24 cellular contexts compared by ENCODE assay signal in genomic region chr20:34439168-34439567, GRCh38.
DNase-seq lines count a peak whose midpoint lies in the region; ATAC-seq and TF ChIP-seq lines count a peak whose summit lies in the region.
"Had no signal": no experiment of that assay in that cellular context is flagged by ENCODE, and none has a peak within 500 bp of the region (broad histone marks: within the 10 kb centered on the region; RNA-seq: fewer than 3 reads in every experiment).

No MANE protein-coding gene starts in this region.

- ATAC-seq in activated T-cell treated with anti-CD3 and anti-CD28 coated beads, Interleukin-2, amount 50 U/mL, for 72 hours (replicated peaks in 1 of 2), result no peak
- ATAC-seq in natural killer cell, result no peak
- no peak for ATAC-seq in natural killer cell treated with Interleukin-12 subunit alpha and Interleukin-12 subunit beta and Interleukin-15 and Interleukin-18, amount 100 ng/mL, for 72 hours
- ATAC-seq: GM12878 had no signal

- DNase-seq in activated T-cell treated with anti-CD3 and anti-CD28 coated beads, Interleukin-2, amount 50 U/mL, for 72 hours, result no peak
- DNase-seq in activated T-cell treated with anti-CD3 and anti-CD28 coated beads, Interleukin-2, amount 50 U/mL, for 48 hours, result no peak
- DNase-seq in natural killer cell (no peak), neural crest cell (ENCODE audit: low read depth, low spot score) (no peak), nucleus accumbens (lab: John Stamatoyannopoulos, UW) (no peak), NCI-H526 (lab: John Stamatoyannopoulos, UW) (no peak)
- no peak for DNase-seq in natural killer cell treated with Interleukin-12 subunit alpha and Interleukin-12 subunit beta and Interleukin-15 and Interleukin-18, amount 100 ng/mL, for 72 hours (ENCODE audit: low spot score)
- DNase-seq: 8988T; ACHN; BE2C; C1 segment of cervical spinal cord; CD4-positive, alpha-beta memory T cell; CD4-positive, CD25-positive, alpha-beta regulatory T cell; CD8-positive, alpha-beta memory T cell; COR-L47; DMS 273 treated with DMSO at 0.1 percent for 48 hours; DMS153; DMS53; DMS79; DND-41; EL; GDM1 had no signal

- H3K4me3 Mint-ChIP-seq in activated T-cell treated with anti-CD3 and anti-CD28 coated beads, Interleukin-2, amount 50 U/mL, for 72 hours, result no peak overlapping the region
- H3K4me3 Mint-ChIP-seq in natural killer cell, result no peak overlapping the region
- no peak overlapping the region for H3K4me3 Mint-ChIP-seq in natural killer cell treated with Interleukin-12 subunit alpha and Interleukin-12 subunit beta and Interleukin-15 and Interleukin-18, amount 100 ng/mL, for 72 hours
- no peak overlapping the region for H3K4me3 Mint-ChIP-seq in neural crest cell
- H3K4me3 Mint-ChIP-seq: CD14-positive monocyte; CD4-positive, alpha-beta memory T cell; CD4-positive, CD25-positive, alpha-beta regulatory T cell; CD8-positive, alpha-beta memory T cell had no signal

- intact Hi-C loops in natural killer cell (cut with micrococcal nuclease), result no loop called here

- peak overlapping the region; percentile 70 for H3K27ac Mint-ChIP-seq in activated T-cell treated with anti-CD3 and anti-CD28 coated beads, Interleukin-2, amount 50 U/mL, for 72 hours
- H3K27ac Mint-ChIP-seq in natural killer cell (peak overlapping the region; percentile 56 to 73), neural crest cell (ENCODE audit: unreplicated experiment) (peak overlapping the region; percentile 61)
- peak overlapping the region in 1 of 2 donors; percentile 74 for H3K27ac Mint-ChIP-seq in natural killer cell treated with Interleukin-12 subunit alpha and Interleukin-12 subunit beta and Interleukin-15 and Interleukin-18, amount 100 ng/mL, for 72 hours
- H3K27ac Mint-ChIP-seq: CD14-positive monocyte; CD4-positive, CD25-positive, alpha-beta regulatory T cell had no signal

- H3K9me3 Mint-ChIP-seq in activated T-cell treated with anti-CD3 and anti-CD28 coated beads, Interleukin-2, amount 50 U/mL, for 72 hours, result no peaks in the 10 kb centered on the region
- H3K9me3 Mint-ChIP-seq in natural killer cell (no peaks in the 10 kb centered on the region), neural crest cell (no peaks in the 10 kb centered on the region)
- no peaks in the 10 kb centered on the region for H3K9me3 Mint-ChIP-seq in natural killer cell treated with Interleukin-12 subunit alpha and Interleukin-12 subunit beta and Interleukin-15 and Interleukin-18, amount 100 ng/mL, for 72 hours
- H3K9me3 Mint-ChIP-seq: CD14-positive monocyte; CD4-positive, CD25-positive, alpha-beta regulatory T cell; CD8-positive, alpha-beta memory T cell had no signal

- H3K4me1 Mint-ChIP-seq in activated T-cell treated with anti-CD3 and anti-CD28 coated beads, Interleukin-2, amount 50 U/mL, for 72 hours (ENCODE audit: low read depth), result no peaks in the 10 kb centered on the region
- H3K4me1 Mint-ChIP-seq in natural killer cell, result peaks cover 25 to 29% of the 10 kb centered on the region in 2 donors
- peaks cover 18 to 23% of the 10 kb centered on the region in 2 donors for H3K4me1 Mint-ChIP-seq in natural killer cell treated with Interleukin-12 subunit alpha and Interleukin-12 subunit beta and Interleukin-15 and Interleukin-18, amount 100 ng/mL, for 72 hours (ENCODE audit: low read depth in 2 of 2)
- peaks cover 5% of the 10 kb centered on the region for H3K4me1 Mint-ChIP-seq in neural crest cell

- no peak for TF ChIP-seq CTCF in natural killer cell (IDR thresholded peaks at IDR 0.05)
- TF ChIP-seq CTCF in neural crest cell (conservative IDR thresholded peaks at IDR 0.05), result no peak

- H3K36me3 Mint-ChIP-seq in activated T-cell treated with anti-CD3 and anti-CD28 coated beads, Interleukin-2, amount 50 U/mL, for 72 hours (ENCODE audit: insufficient read depth in 2 of 2), result peaks cover 0 to 12% of the 10 kb centered on the region in 2 donors
- no peaks in the 10 kb centered on the region for H3K36me3 Mint-ChIP-seq in natural killer cell
- peaks cover 6% of the 10 kb centered on the region for H3K36me3 Mint-ChIP-seq in natural killer cell treated with Interleukin-12 subunit alpha and Interleukin-12 subunit beta and Interleukin-15 and Interleukin-18, amount 100 ng/mL, for 72 hours
- H3K36me3 Mint-ChIP-seq in neural crest cell (ENCODE audit: low read depth), result peaks cover 8% of the 10 kb centered on the region

- H3K27me3 Mint-ChIP-seq in activated T-cell treated with anti-CD3 and anti-CD28 coated beads, Interleukin-2, amount 50 U/mL, for 72 hours (ENCODE audit: low read depth), result no peaks in the 10 kb centered on the region
- H3K27me3 Mint-ChIP-seq in natural killer cell (ENCODE audit: low read depth in 2 of 2) (no peaks in the 10 kb centered on the region), neural crest cell (ENCODE audit: low read depth) (no peaks in the 10 kb centered on the region)
- no peaks in the 10 kb centered on the region for H3K27me3 Mint-ChIP-seq in natural killer cell treated with Interleukin-12 subunit alpha and Interleukin-12 subunit beta and Interleukin-15 and Interleukin-18, amount 100 ng/mL, for 72 hours
- H3K27me3 Mint-ChIP-seq: CD4-positive, alpha-beta memory T cell; CD4-positive, CD25-positive, alpha-beta regulatory T cell; CD8-positive, alpha-beta memory T cell had no signal
